In genomic region chr11:5989203-5989602, GRCh38 we compare ENCODE assay signal across 33 cellular contexts. TPM values are rescaled to one million over a fixed set of nuclear protein-coding genes. Genes with fewer than 3 reads are reported as not detected.
"Had no signal": no experiment of that assay in that cellular context is flagged by ENCODE, and none has a peak within 500 bp of the region (broad histone marks: within the 10 kb centered on the region; RNA-seq: fewer than 3 reads in every experiment).

No MANE protein-coding gene starts in this region.

- ATAC-seq: effector memory CD8-positive, alpha-beta T cell; esophagus mucosa; gastrocnemius medialis; heart right ventricle; left cardiac atrium; left lung; left ventricle myocardium superior; lower lobe of right lung; naive thymus-derived CD4-positive, alpha-beta T cell had no signal

- FAIRE-seq: endometrium, islet of Langerhans, keratinocyte had no signal

- H3K4me3 ChIP-seq: colonic mucosa, esophagus squamous epithelium, gastrocnemius medialis, heart right ventricle, left lung, lower lobe of right lung had no signal

- H3K27me3 ChIP-seq: colonic mucosa, esophagus squamous epithelium, gastrocnemius medialis, left lung had no signal

- DNase-seq: colonic mucosa; cortex of kidney; effector CD8-positive, alpha-beta T cell; effector memory CD8-positive, alpha-beta T cell; endodermal cell; erythroblast; esophagus squamous epithelium; foreskin fibroblast; foreskin melanocyte; gastrocnemius medialis; glutamatergic neuron; head of caudate nucleus; heart right ventricle; hippocampal formation; left cardiac atrium; left lung; left ventricle myocardium superior; lower lobe of right lung; mesendoderm; midbrain; naive thymus-derived CD4-positive, alpha-beta T cell had no signal

- H3K4me1 ChIP-seq: colonic mucosa, esophagus squamous epithelium, gastrocnemius medialis, heart right ventricle, left lung, lower lobe of right lung had no signal

- H3K9me3 ChIP-seq: colonic mucosa, esophagus squamous epithelium, gastrocnemius medialis, heart right ventricle, left lung, lower lobe of right lung had no signal

- H3K27ac ChIP-seq: colonic mucosa, epithelial cell of prostate, esophagus squamous epithelium, gastrocnemius medialis, heart right ventricle, left lung, lower lobe of right lung had no signal

- H3K36me3 ChIP-seq: colonic mucosa, esophagus squamous epithelium, gastrocnemius medialis, heart right ventricle, left lung, lower lobe of right lung had no signal

RNA-seq across cellular contexts. Expression of gene OR52L1, which starts 2.4 kb away (rescaled TPM):
- total RNA-seq: colonic mucosa; dermis microvascular lymphatic vessel endothelial cell; esophagus mucosa; esophagus squamous epithelium; gastrocnemius medialis; glomerular endothelial cell; heart right ventricle; kidney epithelial cell; left cardiac atrium; left lung; left ventricle myocardium superior; lower lobe of right lung; lung microvascular endothelial cell; mononuclear cell; mucosa of gallbladder; naive thymus-derived CD4-positive, alpha-beta T cell had no signal
- polyA plus RNA-seq: heart right ventricle; keratinocyte; naive thymus-derived CD4-positive, alpha-beta T cell had no signal

RNA-seq across cellular contexts. Expression of gene OR56A4, which starts 17.5 kb away (rescaled TPM):
- total RNA-seq: colonic mucosa, dermis microvascular lymphatic vessel endothelial cell, esophagus mucosa, esophagus squamous epithelium, gastrocnemius medialis, glomerular endothelial cell, kidney epithelial cell, left cardiac atrium, left lung, left ventricle myocardium superior, lower lobe of right lung, lung microvascular endothelial cell, mononuclear cell had no signal
- polyA plus RNA-seq: heart right ventricle; keratinocyte; naive thymus-derived CD4-positive, alpha-beta T cell had no signal

RNA-seq across cellular contexts. Expression of gene OR56A5, which starts 20.9 kb away (rescaled TPM):
- total RNA-seq: colonic mucosa; dermis microvascular lymphatic vessel endothelial cell; endodermal cell; esophagus mucosa; esophagus squamous epithelium; gastrocnemius medialis; glomerular endothelial cell; heart right ventricle; kidney epithelial cell; left cardiac atrium; left lung; left ventricle myocardium superior; lower lobe of right lung; lung microvascular endothelial cell; mononuclear cell; mucosa of gallbladder; naive thymus-derived CD4-positive, alpha-beta T cell had no signal
- polyA plus RNA-seq: heart right ventricle; keratinocyte; naive thymus-derived CD4-positive, alpha-beta T cell had no signal

RNA-seq across cellular contexts. Expression of gene OR56A1, which starts 41.4 kb away (rescaled TPM):
- total RNA-seq: colonic mucosa; dermis microvascular lymphatic vessel endothelial cell; esophagus mucosa; esophagus squamous epithelium; gastrocnemius medialis; glomerular endothelial cell; heart right ventricle; kidney epithelial cell; left cardiac atrium; left ventricle myocardium superior; lower lobe of right lung; lung microvascular endothelial cell; naive thymus-derived CD4-positive, alpha-beta T cell had no signal
- polyA plus RNA-seq: heart right ventricle; keratinocyte; naive thymus-derived CD4-positive, alpha-beta T cell had no signal

RNA-seq across cellular contexts. Expression of gene OR56A3, which starts 47.2 kb away (rescaled TPM):
- total RNA-seq: colonic mucosa; dermis microvascular lymphatic vessel endothelial cell; endodermal cell; esophagus mucosa; esophagus squamous epithelium; gastrocnemius medialis; glomerular endothelial cell; heart right ventricle; kidney epithelial cell; left cardiac atrium; left lung; left ventricle myocardium superior; lower leg skin; lower lobe of right lung; lung microvascular endothelial cell; mucosa of gallbladder; naive thymus-derived CD4-positive, alpha-beta T cell had no signal
- polyA plus RNA-seq: heart right ventricle; keratinocyte; naive thymus-derived CD4-positive, alpha-beta T cell had no signal
